Comparison of ENCODE assay signal across 18 cellular contexts in genomic region chr5:2128696-2129340, GRCh38.
"Had no signal": no experiment of that assay in that cellular context is flagged by ENCODE, and none has a peak within 500 bp of the region (broad histone marks: within the 10 kb centered on the region; RNA-seq: fewer than 3 reads in every experiment).

No MANE protein-coding gene starts in this region.

- H3K9me3 ChIP-seq: neutrophil, pancreas, sigmoid colon, thyroid gland had no signal

- H3K27me3 Mint-ChIP-seq: activated CD4-positive, alpha-beta memory T cell treated with anti-CD3 and anti-CD28 coated beads for 36 hours had no signal

- H3K27ac ChIP-seq: dorsolateral prefrontal cortex, epithelial cell of prostate, neutrophil, pancreas, sigmoid colon, spleen, thyroid gland had no signal

- H3K36me3 ChIP-seq: cardiac muscle cell, neutrophil, pancreas, sigmoid colon, spleen, thyroid gland had no signal

- H3K4me1 Mint-ChIP-seq: activated CD4-positive, alpha-beta T cell treated with anti-CD3 and anti-CD28 coated beads for 36 hours; activated naive CD8-positive, alpha-beta T cell treated with anti-CD3 and anti-CD28 coated beads for 36 hours; stimulated activated naive B cell treated with anti-CD40 and anti-IgM and Interleukin-4, amounts not matched to agents 10 μg/mL and 1 μg/mL and 100 μg/mL, for 72 hours had no signal

- H3K36me3 Mint-ChIP-seq: activated CD4-positive, alpha-beta memory T cell treated with anti-CD3 and anti-CD28 coated beads for 36 hours; activated naive CD8-positive, alpha-beta T cell treated with anti-CD3 and anti-CD28 coated beads for 36 hours; stimulated activated naive B cell treated with anti-CD40 and anti-IgM and Interleukin-4, amounts not matched to agents 10 μg/mL and 1 μg/mL and 100 μg/mL, for 72 hours had no signal

- DNase-seq: activated CD4-positive, alpha-beta memory T cell treated with anti-CD3 and anti-CD28 coated beads for 36 hours; activated CD4-positive, alpha-beta T cell treated with anti-CD3 and anti-CD28 coated beads for 36 hours; activated naive CD4-positive, alpha-beta T cell; activated naive CD8-positive, alpha-beta T cell treated with anti-CD3 and anti-CD28 coated beads for 36 hours; activated T-cell treated with anti-CD3 and anti-CD28 coated beads, Interleukin-2, amount 50 U/mL, for 1 hour; amniotic stem cell; dorsolateral prefrontal cortex; foreskin fibroblast; pancreas; sigmoid colon; spleen; stimulated activated CD4-positive, alpha-beta T cell treated with anti-CD3 and anti-CD28 coated beads, Interleukin-4, amount 100 ng/mL, for 4 hours; stimulated activated naive B cell treated with anti-CD40 and anti-IgM and Interleukin-4, amounts not matched to agents 10 μg/mL and 1 μg/mL and 100 μg/mL, for 72 hours; thyroid gland had no signal

- H3K4me3 Mint-ChIP-seq: activated CD4-positive, alpha-beta memory T cell treated with anti-CD3 and anti-CD28 coated beads for 36 hours; activated CD4-positive, alpha-beta T cell treated with anti-CD3 and anti-CD28 coated beads for 36 hours; activated naive CD8-positive, alpha-beta T cell treated with anti-CD3 and anti-CD28 coated beads for 36 hours; activated T-helper 17 cell treated with anti-CD3 and anti-CD28 coated beads, Interleukin-2, amount 50 U/mL, for 72 hours; stimulated activated naive B cell treated with anti-CD40 and anti-IgM and Interleukin-4, amounts not matched to agents 10 μg/mL and 1 μg/mL and 100 μg/mL, for 72 hours had no signal

- H3K4me3 ChIP-seq: cardiac muscle cell, pancreas, spleen, thyroid gland had no signal

- ATAC-seq: activated CD4-positive, alpha-beta T cell treated with anti-CD3 and anti-CD28 coated beads for 36 hours; activated T-helper 17 cell treated with anti-CD3 and anti-CD28 coated beads, Interleukin-2, amount 50 U/mL, for 72 hours; pancreas; stimulated activated naive B cell treated with anti-CD40 and anti-IgM and Interleukin-4, amounts not matched to agents 10 μg/mL and 1 μg/mL and 100 μg/mL, for 72 hours had no signal

- H3K4me1 ChIP-seq: pancreas, spleen, thyroid gland had no signal

- H3K9me3 Mint-ChIP-seq: activated CD4-positive, alpha-beta memory T cell treated with anti-CD3 and anti-CD28 coated beads for 36 hours; activated naive CD8-positive, alpha-beta T cell treated with anti-CD3 and anti-CD28 coated beads for 36 hours; activated T-helper 17 cell treated with anti-CD3 and anti-CD28 coated beads, Interleukin-2, amount 50 U/mL, for 72 hours had no signal

- H3K27ac Mint-ChIP-seq: activated CD4-positive, alpha-beta memory T cell treated with anti-CD3 and anti-CD28 coated beads for 36 hours; activated CD4-positive, alpha-beta T cell treated with anti-CD3 and anti-CD28 coated beads for 36 hours; activated naive CD8-positive, alpha-beta T cell treated with anti-CD3 and anti-CD28 coated beads for 36 hours; activated T-helper 17 cell treated with anti-CD3 and anti-CD28 coated beads, Interleukin-2, amount 50 U/mL, for 72 hours; stimulated activated naive B cell treated with anti-CD40 and anti-IgM and Interleukin-4, amounts not matched to agents 10 μg/mL and 1 μg/mL and 100 μg/mL, for 72 hours had no signal

- H3K27me3 ChIP-seq: cardiac muscle cell, thyroid gland had no signal
